1 cellular context compared by ENCODE assay signal in the genomic region with DNA sequence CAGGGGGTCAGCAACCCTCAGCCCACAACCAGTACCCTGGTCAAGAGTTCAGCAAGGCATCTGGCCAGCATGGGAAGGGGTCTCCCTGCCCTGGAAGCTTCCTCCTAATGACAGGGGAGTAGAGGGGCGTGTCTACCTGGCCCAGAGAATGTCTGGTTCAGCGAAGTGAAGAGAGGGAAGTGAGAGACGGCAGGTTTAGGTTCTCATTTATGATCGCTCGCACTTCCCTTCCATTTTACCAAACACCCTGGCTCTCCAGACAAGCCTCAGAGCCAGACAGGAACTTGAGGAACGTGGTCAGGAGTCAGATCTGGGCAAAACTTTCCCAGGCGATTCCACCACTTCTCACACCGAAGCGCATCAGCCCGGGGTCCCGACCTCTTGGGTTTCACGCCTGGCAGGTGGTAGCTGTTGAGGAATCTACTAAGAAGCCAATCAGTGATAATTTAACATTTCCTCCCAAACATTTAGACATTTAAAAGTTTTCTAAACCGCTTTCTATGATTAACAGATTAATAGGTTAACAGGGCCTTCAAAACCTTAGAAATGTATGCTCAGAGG.
TF ChIP-seq lines count a peak whose summit lies in the region.

No MANE protein-coding gene starts in this region.

TF ChIP-seq in WTC11, 78 proteins besides CTCF, POLR2A, EP300 and RAD21 (continued from another document):
- TF ChIP-seq, protein P1, sequence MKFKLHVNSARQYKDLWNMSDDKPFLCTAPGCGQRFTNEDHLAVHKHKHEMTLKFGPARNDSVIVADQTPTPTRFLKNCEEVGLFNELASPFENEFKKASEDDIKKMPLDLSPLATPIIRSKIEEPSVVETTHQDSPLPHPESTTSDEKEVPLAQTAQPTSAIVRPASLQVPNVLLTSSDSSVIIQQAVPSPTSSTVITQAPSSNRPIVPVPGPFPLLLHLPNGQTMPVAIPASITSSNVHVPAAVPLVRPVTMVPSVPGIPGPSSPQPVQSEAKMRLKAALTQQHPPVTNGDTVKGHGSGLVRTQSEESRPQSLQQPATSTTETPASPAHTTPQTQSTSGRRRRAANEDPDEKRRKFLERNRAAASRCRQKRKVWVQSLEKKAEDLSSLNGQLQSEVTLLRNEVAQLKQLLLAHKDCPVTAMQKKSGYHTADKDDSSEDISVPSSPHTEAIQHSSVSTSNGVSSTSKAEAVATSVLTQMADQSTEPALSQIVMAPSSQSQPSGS (CRISPR knock-in tag; IDR thresholded peaks at IDR 0.05; ENCODE audit: borderline replicate concordance, low read depth) = no peak
- no peak for TF ChIP-seq ATF1 (CRISPR knock-in tag; IDR thresholded peaks at IDR 0.05)
- TF ChIP-seq, protein P2, sequence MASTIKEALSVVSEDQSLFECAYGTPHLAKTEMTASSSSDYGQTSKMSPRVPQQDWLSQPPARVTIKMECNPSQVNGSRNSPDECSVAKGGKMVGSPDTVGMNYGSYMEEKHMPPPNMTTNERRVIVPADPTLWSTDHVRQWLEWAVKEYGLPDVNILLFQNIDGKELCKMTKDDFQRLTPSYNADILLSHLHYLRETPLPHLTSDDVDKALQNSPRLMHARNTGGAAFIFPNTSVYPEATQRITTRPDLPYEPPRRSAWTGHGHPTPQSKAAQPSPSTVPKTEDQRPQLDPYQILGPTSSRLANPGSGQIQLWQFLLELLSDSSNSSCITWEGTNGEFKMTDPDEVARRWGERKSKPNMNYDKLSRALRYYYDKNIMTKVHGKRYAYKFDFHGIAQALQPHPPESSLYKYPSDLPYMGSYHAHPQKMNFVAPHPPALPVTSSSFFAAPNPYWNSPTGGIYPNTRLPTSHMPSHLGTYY (CRISPR knock-in tag; IDR thresholded peaks at IDR 0.05) = no peak
- no peak for TF ChIP-seq RELA (CRISPR knock-in tag; IDR thresholded peaks at IDR 0.05; ENCODE audit: borderline replicate concordance)
- TF ChIP-seq, protein P3, sequence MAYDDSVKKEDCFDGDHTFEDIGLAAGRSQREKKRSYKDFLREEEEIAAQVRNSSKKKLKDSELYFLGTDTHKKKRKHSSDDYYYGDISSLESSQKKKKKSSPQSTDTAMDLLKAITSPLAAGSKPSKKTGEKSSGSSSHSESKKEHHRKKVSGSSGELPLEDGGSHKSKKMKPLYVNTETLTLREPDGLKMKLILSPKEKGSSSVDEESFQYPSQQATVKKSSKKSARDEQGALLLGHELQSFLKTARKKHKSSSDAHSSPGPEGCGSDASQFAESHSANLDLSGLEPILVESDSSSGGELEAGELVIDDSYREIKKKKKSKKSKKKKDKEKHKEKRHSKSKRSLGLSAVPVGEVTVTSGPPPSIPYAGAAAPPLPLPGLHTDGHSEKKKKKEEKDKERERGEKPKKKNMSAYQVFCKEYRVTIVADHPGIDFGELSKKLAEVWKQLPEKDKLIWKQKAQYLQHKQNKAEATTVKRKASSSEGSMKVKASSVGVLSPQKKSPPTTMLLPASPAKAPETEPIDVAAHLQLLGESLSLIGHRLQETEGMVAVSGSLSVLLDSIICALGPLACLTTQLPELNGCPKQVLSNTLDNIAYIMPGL (CRISPR knock-in tag; IDR thresholded peaks at IDR 0.05) = no peak
- TF ChIP-seq, protein P4, sequence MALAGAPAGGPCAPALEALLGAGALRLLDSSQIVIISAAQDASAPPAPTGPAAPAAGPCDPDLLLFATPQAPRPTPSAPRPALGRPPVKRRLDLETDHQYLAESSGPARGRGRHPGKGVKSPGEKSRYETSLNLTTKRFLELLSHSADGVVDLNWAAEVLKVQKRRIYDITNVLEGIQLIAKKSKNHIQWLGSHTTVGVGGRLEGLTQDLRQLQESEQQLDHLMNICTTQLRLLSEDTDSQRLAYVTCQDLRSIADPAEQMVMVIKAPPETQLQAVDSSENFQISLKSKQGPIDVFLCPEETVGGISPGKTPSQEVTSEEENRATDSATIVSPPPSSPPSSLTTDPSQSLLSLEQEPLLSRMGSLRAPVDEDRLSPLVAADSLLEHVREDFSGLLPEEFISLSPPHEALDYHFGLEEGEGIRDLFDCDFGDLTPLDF (CRISPR knock-in tag; IDR thresholded peaks at IDR 0.05) = no peak
- no peak for TF ChIP-seq IRF2 (CRISPR knock-in tag; IDR thresholded peaks at IDR 0.05; ENCODE audit: borderline replicate concordance, low read depth)
- no peak for TF ChIP-seq JUN (CRISPR knock-in tag; IDR thresholded peaks at IDR 0.05)
- TF ChIP-seq, protein P5, sequence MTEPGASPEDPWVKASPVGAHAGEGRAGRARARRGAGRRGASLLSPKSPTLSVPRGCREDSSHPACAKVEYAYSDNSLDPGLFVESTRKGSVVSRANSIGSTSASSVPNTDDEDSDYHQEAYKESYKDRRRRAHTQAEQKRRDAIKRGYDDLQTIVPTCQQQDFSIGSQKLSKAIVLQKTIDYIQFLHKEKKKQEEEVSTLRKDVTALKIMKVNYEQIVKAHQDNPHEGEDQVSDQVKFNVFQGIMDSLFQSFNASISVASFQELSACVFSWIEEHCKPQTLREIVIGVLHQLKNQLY (CRISPR knock-in tag; IDR thresholded peaks at IDR 0.05) = no peak
- TF ChIP-seq, protein P6, sequence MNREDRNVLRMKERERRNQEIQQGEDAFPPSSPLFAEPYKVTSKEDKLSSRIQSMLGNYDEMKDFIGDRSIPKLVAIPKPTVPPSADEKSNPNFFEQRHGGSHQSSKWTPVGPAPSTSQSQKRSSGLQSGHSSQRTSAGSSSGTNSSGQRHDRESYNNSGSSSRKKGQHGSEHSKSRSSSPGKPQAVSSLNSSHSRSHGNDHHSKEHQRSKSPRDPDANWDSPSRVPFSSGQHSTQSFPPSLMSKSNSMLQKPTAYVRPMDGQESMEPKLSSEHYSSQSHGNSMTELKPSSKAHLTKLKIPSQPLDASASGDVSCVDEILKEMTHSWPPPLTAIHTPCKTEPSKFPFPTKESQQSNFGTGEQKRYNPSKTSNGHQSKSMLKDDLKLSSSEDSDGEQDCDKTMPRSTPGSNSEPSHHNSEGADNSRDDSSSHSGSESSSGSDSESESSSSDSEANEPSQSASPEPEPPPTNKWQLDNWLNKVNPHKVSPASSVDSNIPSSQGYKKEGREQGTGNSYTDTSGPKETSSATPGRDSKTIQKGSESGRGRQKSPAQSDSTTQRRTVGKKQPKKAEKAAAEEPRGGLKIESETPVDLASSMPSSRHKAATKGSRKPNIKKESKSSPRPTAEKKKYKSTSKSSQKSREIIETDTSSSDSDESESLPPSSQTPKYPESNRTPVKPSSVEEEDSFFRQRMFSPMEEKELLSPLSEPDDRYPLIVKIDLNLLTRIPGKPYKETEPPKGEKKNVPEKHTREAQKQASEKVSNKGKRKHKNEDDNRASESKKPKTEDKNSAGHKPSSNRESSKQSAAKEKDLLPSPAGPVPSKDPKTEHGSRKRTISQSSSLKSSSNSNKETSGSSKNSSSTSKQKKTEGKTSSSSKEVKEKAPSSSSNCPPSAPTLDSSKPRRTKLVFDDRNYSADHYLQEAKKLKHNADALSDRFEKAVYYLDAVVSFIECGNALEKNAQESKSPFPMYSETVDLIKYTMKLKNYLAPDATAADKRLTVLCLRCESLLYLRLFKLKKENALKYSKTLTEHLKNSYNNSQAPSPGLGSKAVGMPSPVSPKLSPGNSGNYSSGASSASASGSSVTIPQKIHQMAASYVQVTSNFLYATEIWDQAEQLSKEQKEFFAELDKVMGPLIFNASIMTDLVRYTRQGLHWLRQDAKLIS (CRISPR knock-in tag; IDR thresholded peaks at IDR 0.05; ENCODE audit: borderline replicate concordance) = no peak
TF ChIP-seq in WTC11: peak in this region for 0.
